In the genomic region with DNA sequence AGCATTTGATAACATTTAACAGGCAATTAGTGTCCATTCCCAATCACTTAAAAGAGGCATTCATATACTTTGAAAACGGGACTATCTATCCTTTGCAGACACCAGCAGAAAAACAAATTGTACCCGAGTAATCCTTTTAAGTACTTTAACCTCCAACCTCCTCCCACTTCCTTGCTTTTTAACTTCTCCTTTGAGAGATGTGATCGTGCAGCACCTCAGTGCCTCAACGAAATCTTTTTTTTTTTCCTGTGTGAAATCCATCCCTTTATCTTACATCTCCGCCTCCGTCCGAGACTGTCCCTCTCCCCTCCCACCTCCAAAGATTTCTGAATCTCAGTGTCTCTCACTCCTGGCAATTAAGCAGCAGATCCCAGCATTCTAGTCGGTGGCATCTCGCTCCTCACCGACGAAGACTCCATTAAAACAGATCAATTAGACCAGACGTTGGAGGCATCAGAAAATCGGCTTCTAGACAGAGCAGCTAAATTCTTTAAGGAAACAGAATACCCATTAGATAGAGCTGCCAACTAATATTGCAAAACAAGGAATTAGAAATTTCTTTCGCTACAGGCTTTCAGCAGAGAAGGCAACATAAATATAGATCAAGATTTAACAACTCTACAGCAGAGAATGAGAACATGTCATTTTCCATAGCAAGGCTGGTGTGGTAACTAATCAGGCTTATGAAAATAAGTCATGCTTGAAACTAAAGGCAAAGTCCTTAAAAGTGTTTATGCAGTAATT, we compare ENCODE assay signal across 1 cellular context.
TF ChIP-seq lines count a peak whose summit lies in the region.

No MANE protein-coding gene starts in this region.

TF ChIP-seq in K562, 482 proteins besides CTCF, POLR2A, EP300 and RAD21:
- TF ChIP-seq CBX8 (IDR thresholded peaks at IDR 0.05; ENCODE audit: borderline replicate concordance, extremely low read depth, low read depth, low read length, poor library complexity, severe bottlenecking) = peak; percentile 97
- TF ChIP-seq CBFA2T3 (IDR thresholded peaks at IDR 0.05) = peak; percentile 23
- no peak for TF ChIP-seq BCL6 (CRISPR knock-in tag; IDR thresholded peaks at IDR 0.05)
- TF ChIP-seq CBX2 (IDR thresholded peaks at IDR 0.05; ENCODE audit: insufficient read depth, low read length, poor library complexity, severe bottlenecking) = peak; percentile 96
